1 cellular context compared by ENCODE assay signal in genomic region chr4:73985528-73985852, GRCh38.
TF ChIP-seq lines count a peak whose summit lies in the region.

No MANE protein-coding gene starts in this region.

TF ChIP-seq in endothelial cell of umbilical vein, 7 proteins besides CTCF, POLR2A, EP300 and RAD21:
- no peak for TF ChIP-seq EZH2 (IDR thresholded peaks at IDR 0.05; ENCODE audit: borderline replicate concordance, low read depth, low read length, severe bottlenecking)
- TF ChIP-seq FOS (IDR thresholded peaks at IDR 0.05; ENCODE audit: borderline replicate concordance, insufficient read depth, low read length), result no peak
- TF ChIP-seq MYC (IDR thresholded peaks at IDR 0.05; ENCODE audit: low read depth, low read length), result no peak
- no peak for TF ChIP-seq MAX (IDR thresholded peaks at IDR 0.05; ENCODE audit: insufficient read depth, insufficient read length)
- TF ChIP-seq POLR2AphosphoS5 (IDR thresholded peaks at IDR 0.05; ENCODE audit: insufficient read depth, low read depth, low read length), result no peak
